Comparison of ENCODE assay signal across 27 cellular contexts in genomic region chr1:156416993-156417699, GRCh38. TPM values are rescaled to one million over a fixed set of nuclear protein-coding genes. Genes with fewer than 3 reads are reported as not detected.
"Had no signal": no experiment of that assay in that cellular context is flagged by ENCODE, and none has a peak within 500 bp of the region (broad histone marks: within the 10 kb centered on the region; RNA-seq: fewer than 3 reads in every experiment).

No MANE protein-coding gene starts in this region.

- ATAC-seq: gastrocnemius medialis; left cardiac atrium; lower lobe of right lung; naive thymus-derived CD4-positive, alpha-beta T cell; sciatic nerve; stimulated activated naive B cell treated with anti-CD40 and anti-IgM and Interleukin-4, amounts not matched to agents 10 μg/mL and 1 μg/mL and 100 μg/mL, for 72 hours; stimulated activated naive CD8-positive, alpha-beta T cell treated with anti-CD3 and anti-CD28 coated beads, Interleukin-15, amount 100 ng/mL, for 72 hours had no signal

- H3K4me3 ChIP-seq: coronary artery, esophagus muscularis mucosa, gastrocnemius medialis, left ventricle myocardium inferior, lower lobe of right lung, skin epidermis had no signal

- H3K27ac ChIP-seq: coronary artery, epithelial cell of prostate, esophagus muscularis mucosa, gastrocnemius medialis, left ventricle myocardium inferior, lower lobe of right lung, skin epidermis had no signal

- H3K36me3 ChIP-seq: esophagus muscularis mucosa, gastrocnemius medialis, left ventricle myocardium inferior, lower lobe of right lung had no signal

- DNase-seq: effector CD8-positive, alpha-beta T cell; gastrocnemius medialis; glutamatergic neuron; immature natural killer cell; left cardiac atrium; left ventricle myocardium inferior; lower lobe of right lung; mesenchymal stem cell; naive thymus-derived CD4-positive, alpha-beta T cell; stimulated activated CD4-positive, alpha-beta T cell treated with anti-CD3 and anti-CD28 coated beads, Interleukin-2, amount 100 ng/mL, for 24 hours; stimulated activated CD4-positive, alpha-beta T cell treated with anti-CD3 and anti-CD28 coated beads, Interleukin-4, amount 100 ng/mL, for 4 hours; stimulated activated naive B cell treated with anti-CD40 and anti-IgM and Interleukin-4, amounts not matched to agents 10 μg/mL and 1 μg/mL and 100 μg/mL, for 72 hours; stimulated activated naive CD8-positive, alpha-beta T cell treated with anti-CD3 and anti-CD28 coated beads, Interleukin-15, amount 100 ng/mL, for 72 hours; trophoblast cell had no signal

RNA-seq across cellular contexts. Expression of gene RHBG, which starts 48.1 kb away (rescaled TPM):
- total RNA-seq: dermis microvascular lymphatic vessel endothelial cell; esophagus muscularis mucosa; fibroblast of villous mesenchyme; gastrocnemius medialis; left cardiac atrium; left ventricle myocardium inferior; lower lobe of right lung; naive thymus-derived CD4-positive, alpha-beta T cell; osteocyte; pulmonary artery endothelial cell; sciatic nerve; subcutaneous adipose tissue; urinary bladder had no signal
- polyA plus RNA-seq: immature natural killer cell; keratinocyte; naive thymus-derived CD4-positive, alpha-beta T cell; neural cell had no signal
